14 cellular contexts compared by ENCODE assay signal in the genomic region with DNA sequence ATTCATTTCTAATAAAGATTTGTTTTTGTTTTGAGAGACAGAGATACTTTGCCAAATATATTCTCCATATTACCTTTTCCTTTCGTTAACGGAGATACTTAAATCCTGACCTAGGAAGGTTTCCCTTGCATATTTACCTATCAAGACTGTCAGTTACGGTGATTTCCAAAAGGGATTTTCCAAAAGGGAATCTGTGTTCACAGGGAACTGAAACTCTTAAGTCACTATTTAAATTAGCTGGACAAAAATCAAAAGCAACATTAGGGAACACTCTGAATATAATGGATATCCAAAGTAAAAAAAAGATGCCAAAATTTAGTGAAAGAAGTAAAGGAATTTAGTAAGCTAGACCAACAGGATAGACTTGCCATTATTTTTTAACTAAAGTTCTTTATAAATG. TPM values are rescaled to one million over a fixed set of nuclear protein-coding genes. Genes with fewer than 3 reads are reported as not detected.
DNase-seq lines count a peak whose midpoint lies in the region; ATAC-seq and TF ChIP-seq lines count a peak whose summit lies in the region.
"Had no signal": no experiment of that assay in that cellular context is flagged by ENCODE, and none has a peak within 500 bp of the region (broad histone marks: within the 10 kb centered on the region; RNA-seq: fewer than 3 reads in every experiment).

No MANE protein-coding gene starts in this region.

- no peaks in the 10 kb centered on the region for H3K36me3 ChIP-seq in cardiac muscle cell
- H3K36me3 ChIP-seq: BE2C had no signal

- H3K4me3 Mint-ChIP-seq in brain (peak overlapping the region; percentile 32 to 97 (median 87)), type B pancreatic cell (peak overlapping the region; percentile 88)
- H3K4me3 Mint-ChIP-seq in activated CD4-positive, alpha-beta memory T cell treated with anti-CD3 and anti-CD28 coated beads for 36 hours: no peak overlapping the region

- H3K9me3 Mint-ChIP-seq in brain (no peaks in the 10 kb centered on the region), type B pancreatic cell (no peaks in the 10 kb centered on the region)
- no peaks in the 10 kb centered on the region for H3K9me3 Mint-ChIP-seq in activated CD4-positive, alpha-beta memory T cell treated with anti-CD3 and anti-CD28 coated beads for 36 hours
- H3K9me3 Mint-ChIP-seq: GM23338 had no signal

- H3K4me1 Mint-ChIP-seq in brain: peaks cover 66% of the 10 kb centered on the region
- H3K4me1 Mint-ChIP-seq in type B pancreatic cell (ENCODE audit: unreplicated experiment): peaks cover 42% of the 10 kb centered on the region
- peaks cover 36% of the 10 kb centered on the region for H3K4me1 Mint-ChIP-seq in activated CD4-positive, alpha-beta memory T cell treated with anti-CD3 and anti-CD28 coated beads for 36 hours (ENCODE audit: low read depth)

- H3K27me3 Mint-ChIP-seq in brain (peaks cover 8% of the 10 kb centered on the region), type B pancreatic cell (no peaks in the 10 kb centered on the region)
- H3K27me3 Mint-ChIP-seq in activated CD4-positive, alpha-beta memory T cell treated with anti-CD3 and anti-CD28 coated beads for 36 hours: no peaks in the 10 kb centered on the region

- H3K27ac Mint-ChIP-seq in brain (peak overlapping the region in 2 of 5 experiments; percentile 27 to 97), type B pancreatic cell (peak overlapping the region; percentile 55)
- no peak overlapping the region for H3K27ac Mint-ChIP-seq in activated CD4-positive, alpha-beta memory T cell treated with anti-CD3 and anti-CD28 coated beads for 36 hours
- H3K27ac Mint-ChIP-seq: GM23338 had no signal

- H3K4me1 ChIP-seq in cardiac muscle cell (ENCODE audit: low read depth): peaks cover 12% of the 10 kb centered on the region
- H3K4me1 ChIP-seq: BE2C had no signal

- H3K27me3 ChIP-seq in cardiac muscle cell: no peaks in the 10 kb centered on the region
- H3K27me3 ChIP-seq: BE2C, tibial nerve had no signal

- CTCF ChIA-PET in activated CD4-positive, alpha-beta memory T cell treated with anti-CD3 and anti-CD28 coated beads for 36 hours (lab: Charles Lee): interaction anchor here (0.6 to 1.6 kb wide), 3 partner anchors 23 to 149 kb away, joined by 3 read pairs; no protein-coding TSS in a partner anchor

- H3K9me3 ChIP-seq in cardiac muscle cell (ENCODE audit: low read depth): no peaks in the 10 kb centered on the region
- H3K9me3 ChIP-seq: BE2C, tibial nerve had no signal

- POLR2A ChIA-PET in activated CD4-positive, alpha-beta memory T cell treated with anti-CD3 and anti-CD28 coated beads for 36 hours (lab: Charles Lee): interaction anchor here (0.7 kb wide), 1 partner anchor 34 kb away, joined by 3 read pairs; no protein-coding TSS in a partner anchor

- no peak for ATAC-seq in GM19463 (IDR thresholded peaks at IDR 0.05; ENCODE audit: unreplicated experiment)
- ATAC-seq: GM23338, left lobe of liver had no signal

- H3K27ac ChIP-seq in cardiac muscle cell: no peak overlapping the region
- H3K27ac ChIP-seq: HL-60 had no signal

- intact Hi-C loops in cardiac septum (cut with DNase I): loop anchor here (5.0 kb wide), 1 partner anchor 38 kb away; no protein-coding TSS in a partner anchor
- intact Hi-C loops in activated CD4-positive, alpha-beta memory T cell treated with anti-CD3 and anti-CD28 coated beads for 36 hours (cut with micrococcal nuclease): loop anchor here (1.0 kb wide), 4 partner anchors 12 to 298 kb away; no protein-coding TSS in a partner anchor

- H3K36me3 Mint-ChIP-seq in brain (peaks cover 7% of the 10 kb centered on the region), type B pancreatic cell (peaks cover 11% of the 10 kb centered on the region)
- peaks cover 12% of the 10 kb centered on the region for H3K36me3 Mint-ChIP-seq in activated CD4-positive, alpha-beta memory T cell treated with anti-CD3 and anti-CD28 coated beads for 36 hours

- H3K4me3 ChIP-seq in cardiac muscle cell: peak overlapping the region; percentile 77

- no peak for TF ChIP-seq CTCF in cardiac muscle cell (IDR thresholded peaks at IDR 0.05; ENCODE audit: low read depth, low read length)
- no peak for TF ChIP-seq CTCF in brain (conservative IDR thresholded peaks at IDR 0.05)
- no peak for TF ChIP-seq CTCF in type B pancreatic cell (conservative IDR thresholded peaks at IDR 0.05)

- no peak for DNase-seq in cardiac muscle cell (ENCODE audit: low read depth in 1 of 2, low spot score in 1 of 2)
- DNase-seq in cardiac septum (ENCODE audit: low spot score): no peak
- DNase-seq in lung microvascular endothelial cell (ENCODE audit: low read depth in 2 of 2): peak; percentile 46 to 60
- no peak for DNase-seq in type B pancreatic cell (ENCODE audit: extremely low spot score, unreplicated experiment)
- no peak for DNase-seq in activated CD4-positive, alpha-beta memory T cell treated with anti-CD3 and anti-CD28 coated beads for 36 hours
- no peak for DNase-seq in SIG-M5 (lab: John Stamatoyannopoulos, UW)
- DNase-seq: BE2C, NCI-H2081 treated with DMSO at 0.1 percent for 48 hours had no signal

RNA-seq across cellular contexts. Expression of a gene that starts 0.6 kb away (rescaled TPM):
- total RNA-seq in cardiac muscle cell: 61.2 and 92.6 TPM in 2 replicates
- 55.9 and 68.2 TPM in 2 replicates for polyA plus RNA-seq in cardiac muscle cell
- total RNA-seq in cardiac septum: 135 TPM
- polyA plus RNA-seq in brain (ENCODE audit: insufficient read depth, low read depth, low replicate concordance): 17.4 TPM
- total RNA-seq in lung microvascular endothelial cell: 27.2 and 34.7 TPM in 2 replicates
- total RNA-seq in type B pancreatic cell (ENCODE audit: low replicate concordance): 63.5 and 68.5 TPM in 2 replicates
- 10 to 100 TPM; 25.9 to 30.7 TPM for total RNA-seq in activated CD4-positive, alpha-beta memory T cell treated with anti-CD3 and anti-CD28 coated beads for 36 hours

Comparison
In these comparisons a context has a peak if more than half of its experiments do, and no peak if none do; other contexts are left out.
1. DNase-seq: peak in lung microvascular endothelial cell (2 of 2); none in cardiac muscle cell (0 of 2), cardiac septum (single experiment), type B pancreatic cell (single experiment), activated CD4-positive, alpha-beta memory T cell treated with anti-CD3 and anti-CD28 coated beads for 36 hours (single experiment) and SIG-M5 (single experiment).